Comparison of ENCODE assay signal across 8 cellular contexts in the genomic region with DNA sequence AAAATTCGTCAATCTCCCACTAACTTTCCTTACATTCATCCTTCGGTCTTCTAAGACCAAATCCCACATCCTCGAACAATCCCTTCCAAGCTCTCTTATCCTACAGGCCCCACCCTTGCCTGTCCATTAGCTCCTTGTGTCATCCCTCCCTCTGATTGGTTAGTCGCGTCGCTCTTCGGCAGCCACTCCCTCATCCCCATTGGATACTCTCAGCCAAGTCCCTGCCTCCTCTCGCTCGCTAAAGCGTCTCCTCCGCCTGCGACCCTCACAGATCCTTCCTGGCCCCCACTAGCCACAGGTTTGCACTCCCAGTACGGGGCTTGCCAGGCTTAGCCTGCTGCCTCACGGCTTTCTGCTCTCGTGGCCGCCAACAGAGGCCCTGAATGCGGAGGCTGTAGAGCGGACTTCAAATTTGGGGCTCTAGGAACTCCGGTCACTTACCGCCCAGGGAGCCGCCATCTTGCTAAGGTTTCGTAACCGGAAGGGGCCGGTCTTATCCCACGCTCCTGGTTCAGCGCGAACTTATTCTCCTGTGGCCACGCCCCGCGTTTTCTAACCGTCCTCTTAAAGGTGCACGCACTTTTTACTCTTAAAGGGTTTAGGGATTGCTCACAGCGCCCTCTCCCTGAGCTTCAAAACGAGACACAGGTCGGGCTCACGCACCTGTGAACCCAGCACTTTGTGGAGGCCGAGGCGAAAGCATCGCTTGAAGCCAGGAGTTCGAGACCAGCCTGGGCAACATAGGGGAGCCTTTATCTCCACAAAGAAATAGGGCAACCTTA. TPM values are rescaled to one million over a fixed set of nuclear protein-coding genes. Genes with fewer than 3 reads are reported as not detected.
DNase-seq lines count a peak whose midpoint lies in the region; ATAC-seq and TF ChIP-seq lines count a peak whose summit lies in the region.

Gene DMAC2 (minus strand): TSS at position 472 of the 782 bp plus-strand sequence. CDS start 13 bp downstream, at position 459.

- TF ChIP-seq EP300 in ovary (IDR thresholded peaks at IDR 0.05): peak; percentile 17

- intact Hi-C loops in Right ventricle myocardium inferior (cut with DNase I): loop anchor here (1.0 to 10.0 kb wide), 3 partner anchors 43 to 235 kb away; partner anchors contain the start of genes BCKDHA and EXOSC5
- intact Hi-C loops in ovary (cut with DNase I): loop anchor here in 1 of 4 donors (10.0 kb wide), 1 partner anchor 115 kb away; no protein-coding TSS in a partner anchor
- intact Hi-C loops in thyroid gland (cut with DNase I): loop anchor here (10.0 kb wide), 1 partner anchor 235 kb away; no protein-coding TSS in a partner anchor

- H3K4me1 ChIP-seq in ovary (ENCODE audit: insufficient read depth) (no peaks in the 10 kb centered on the region), thyroid gland (peaks cover 6 to 14% of the 10 kb centered on the region in 2 donors)

- no peaks in the 10 kb centered on the region for H3K27me3 ChIP-seq in ovary
- H3K27me3 ChIP-seq in thyroid gland: no peaks in the 10 kb centered on the region

- H3K36me3 ChIP-seq in ovary (no peaks in the 10 kb centered on the region), thyroid gland (peaks cover 0 to 6% of the 10 kb centered on the region in 2 donors)

- TF ChIP-seq POLR2A in ovary (IDR thresholded peaks at IDR 0.05): peak; percentile 90
- TF ChIP-seq POLR2A in thyroid gland (IDR thresholded peaks at IDR 0.05): peak in 1 of 2 donors; percentile 74

- ATAC-seq in HG02623 (IDR thresholded peaks at IDR 0.05; ENCODE audit: unreplicated experiment) (peak; percentile 88), Right ventricle myocardium inferior (peak; percentile 98)

- TF ChIP-seq CTCF in GM12865 (IDR thresholded peaks at IDR 0.05; ENCODE audit: insufficient read depth, low read depth, low read length, missing control alignments): peak; percentile 60
- no peak for TF ChIP-seq CTCF in ovary (IDR thresholded peaks at IDR 0.05)
- peak in 5 of 6 experiments; percentile 23 to 66 (median 52) for TF ChIP-seq CTCF in thyroid gland (IDR thresholded peaks at IDR 0.05)

- H3K4me3 ChIP-seq in GM12865 (ENCODE audit: low read depth, low read length): peak within 1 kb of the TSS; percentile 59
- peak within 1 kb of the TSS; percentile 91 for H3K4me3 ChIP-seq in ovary
- peak within 1 kb of the TSS; percentile 51 to 76 (median 64) for H3K4me3 ChIP-seq in thyroid gland (replicated peaks in 1 of 3)

- DNase-seq in GM12865 (ENCODE audit: low read depth) (peak; percentile 98), NCI-H1092 treated with DMSO at 0.1 percent for 48 hours (lab: John Stamatoyannopoulos, UW) (peak; percentile 96), SKM-1 (lab: John Stamatoyannopoulos, UW; ENCODE audit: unreplicated experiment) (peak; percentile 96), Right ventricle myocardium inferior (ENCODE audit: missing footprints) (peak; percentile 98), ovary (peak; percentile 89 to 97 (median 92)), thyroid gland (peak; percentile 99)
- DNase-seq in activated naive CD8-positive, alpha-beta T cell treated with anti-CD3 and anti-CD28 coated beads, Interleukin-2, amount 50 U/mL, for 16 hours (ENCODE audit: low read depth, low spot score): peak; percentile 92

- peak within 1 kb of the TSS; percentile 66 to 95 for H3K27ac ChIP-seq in ovary
- H3K27ac ChIP-seq in thyroid gland: peak within 1 kb of the TSS; percentile 69 to 81 (median 80)

- H3K9me3 ChIP-seq in ovary (no peaks in the 10 kb centered on the region), thyroid gland (no peaks in the 10 kb centered on the region)

- 1% methylated on average over 40 of the region's 40 CpGs for WGBS in ovary, 3 donors
- WGBS in thyroid gland, 2 donors: 1 to 2% methylated on average over 32 to 39 of the region's 40 CpGs

RNA-seq across cellular contexts. Expression of gene DMAC2, which starts in this region (rescaled TPM):
- total RNA-seq in Right ventricle myocardium inferior (108 TPM), ovary (10 to 100 TPM; 23.1 to 35.9 (median 33.1) TPM), thyroid gland (10 to 100 TPM; 39.1 to 53.1 (median 44.2) TPM)
- 10 to 100 TPM; 31.0 TPM for polyA plus RNA-seq in ovary

Comparison
In these comparisons a context has a peak if more than half of its experiments do, and no peak if none do; other contexts are left out.
1. Peak in every context shown above with its lines: DNase-seq, ATAC-seq, H3K4me3 ChIP-seq and H3K27ac ChIP-seq.
2. CTCF ChIP-seq: peak in GM12865 (single experiment) and thyroid gland (5 of 6); none in ovary (0 of 3).